13 cellular contexts compared by ENCODE assay signal in the genomic region with DNA sequence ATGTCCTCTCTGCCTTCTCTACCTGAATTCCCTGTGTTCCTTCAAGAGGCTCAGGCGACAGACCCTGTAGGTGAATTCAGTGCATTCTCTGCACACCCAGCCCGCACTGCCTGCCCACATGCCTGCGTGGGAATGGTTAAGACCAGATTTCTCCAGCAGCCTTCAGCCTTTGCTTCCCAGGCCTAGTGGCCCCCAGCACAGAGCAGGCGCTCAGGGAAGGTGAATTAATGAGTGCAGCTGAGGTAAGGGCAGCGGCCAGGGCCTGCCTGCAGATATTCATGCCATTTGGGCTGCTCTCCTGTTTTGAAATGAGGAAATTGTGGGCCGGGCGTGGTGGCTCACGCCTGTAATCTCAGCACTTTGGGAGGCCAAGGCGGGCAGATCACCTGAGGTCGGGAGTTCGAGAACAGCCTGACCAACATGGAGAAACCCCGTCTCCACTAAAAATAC. TPM values are rescaled to one million over a fixed set of nuclear protein-coding genes. Genes with fewer than 3 reads are reported as not detected.
DNase-seq lines count a peak whose midpoint lies in the region; ATAC-seq and TF ChIP-seq lines count a peak whose summit lies in the region.
"Had no signal": no experiment of that assay in that cellular context is flagged by ENCODE, and none has a peak within 500 bp of the region (broad histone marks: within the 10 kb centered on the region; RNA-seq: fewer than 3 reads in every experiment).

No MANE protein-coding gene starts in this region.

- DNase-seq in CD1c-positive myeloid dendritic cell (ENCODE audit: extremely low spot score) = peak; percentile 44
- no peak for DNase-seq in GM23338 (ENCODE audit: low spot score)
- DNase-seq in activated naive CD8-positive, alpha-beta T cell treated with anti-CD3 and anti-CD28 coated beads, Interleukin-2, amount 50 U/mL, for 24 hours = no peak
- DNase-seq in natural killer cell = no peak
- DNase-seq in cerebellum (ENCODE audit: low spot score) = no peak
- no peak for DNase-seq in caudate nucleus (lab: John Stamatoyannopoulos, UW)
- DNase-seq: activated T-cell treated with anti-CD3 and anti-CD28 coated beads, Interleukin-2, amount 50 U/mL, for 1 hour; CD8-positive, alpha-beta T cell; NCI-H2081 treated with DMSO at 0.1 percent for 48 hours; retina; stimulated activated CD4-positive, alpha-beta T cell treated with anti-CD3 and anti-CD28 coated beads, Interleukin-4, amount 100 ng/mL, for 4 hours; stomach had no signal

- H3K4me2 ChIP-seq in GM23338 = no peak overlapping the region

- no peak overlapping the region for H3K4me3 Mint-ChIP-seq in GM23338
- peak overlapping the region; percentile 76 for H3K4me3 Mint-ChIP-seq in activated naive CD8-positive, alpha-beta T cell treated with anti-CD3 and anti-CD28 coated beads, Interleukin-2, amount 50 U/mL, for 24 hours
- H3K4me3 Mint-ChIP-seq in natural killer cell = no peak overlapping the region

- H3K36me3 ChIP-seq in GM23338 (ENCODE audit: insufficient read depth) = no peaks in the 10 kb centered on the region
- H3K36me3 ChIP-seq: stomach had no signal

- no peaks in the 10 kb centered on the region for H3K79me2 ChIP-seq in GM23338 (replicated peaks; ENCODE audit: insufficient read depth)

- H3K4me3 ChIP-seq in GM23338 = no peak overlapping the region
- H3K4me3 ChIP-seq: stomach had no signal

- intact Hi-C loops in natural killer cell (cut with micrococcal nuclease) = no loop called here

- peak overlapping the region; percentile 86 for H2AFZ ChIP-seq in GM23338

- H3F3A ChIP-seq in GM23338 (replicated peaks; ENCODE audit: low read depth) = 0 out of 2 replicates have a peak, but pooled peaks cover 5% of the 10 kb centered on the region

- no peaks in the 10 kb centered on the region for H4K20me1 ChIP-seq in GM23338 (replicated peaks; ENCODE audit: insufficient read depth)

- H3K27ac ChIP-seq in GM23338 (ENCODE audit: low read depth) (no peak overlapping the region), caudate nucleus (ENCODE audit: low read depth, low read length) (no peak overlapping the region)

- H3K27ac Mint-ChIP-seq in GM23338 (peak overlapping the region; percentile 71; the same call in 1 of the 2 replicates), natural killer cell (peak overlapping the region; percentile 69 to 77)
- H3K27ac Mint-ChIP-seq in activated naive CD8-positive, alpha-beta T cell treated with anti-CD3 and anti-CD28 coated beads, Interleukin-2, amount 50 U/mL, for 24 hours = peak overlapping the region; percentile 93
- H3K27ac Mint-ChIP-seq: CD8-positive, alpha-beta T cell had no signal

- TF ChIP-seq CTCF in GM23338 (conservative IDR thresholded peaks at IDR 0.05; ENCODE audit: low read depth in 2 of 2) = no peak
- TF ChIP-seq CTCF in natural killer cell (IDR thresholded peaks at IDR 0.05) = no peak

- no peaks in the 10 kb centered on the region; the same call in 2 of the 3 replicates for H3K9me3 Mint-ChIP-seq in GM23338
- no peaks in the 10 kb centered on the region for H3K9me3 Mint-ChIP-seq in activated naive CD8-positive, alpha-beta T cell treated with anti-CD3 and anti-CD28 coated beads, Interleukin-2, amount 50 U/mL, for 24 hours
- no peaks in the 10 kb centered on the region for H3K9me3 Mint-ChIP-seq in natural killer cell
- H3K9me3 Mint-ChIP-seq: CD8-positive, alpha-beta T cell had no signal

- H3K4me1 ChIP-seq in GM23338 (ENCODE audit: insufficient read depth) = peaks cover 23% of the 10 kb centered on the region

- H3K36me3 Mint-ChIP-seq in GM23338 (ENCODE audit: low read depth) (no peaks in the 10 kb centered on the region; the same call in 2 of the 3 replicates), natural killer cell (no peaks in the 10 kb centered on the region)
- no peaks in the 10 kb centered on the region for H3K36me3 Mint-ChIP-seq in activated naive CD8-positive, alpha-beta T cell treated with anti-CD3 and anti-CD28 coated beads, Interleukin-2, amount 50 U/mL, for 24 hours (ENCODE audit: low read depth)
- H3K36me3 Mint-ChIP-seq: CD8-positive, alpha-beta T cell had no signal

- no peak for ATAC-seq in GM23338
- no peak for ATAC-seq in activated naive CD8-positive, alpha-beta T cell treated with anti-CD3 and anti-CD28 coated beads, Interleukin-2, amount 50 U/mL, for 24 hours
- ATAC-seq in natural killer cell = no peak
- ATAC-seq in HG03196 (IDR thresholded peaks at IDR 0.05; ENCODE audit: unreplicated experiment) = no peak

- H3K9me2 ChIP-seq in GM23338 (ENCODE audit: insufficient read depth) = no peaks in the 10 kb centered on the region

- H3K4me1 Mint-ChIP-seq in GM23338 (peaks cover 50% of the 10 kb centered on the region), natural killer cell (peaks cover 45 to 60% of the 10 kb centered on the region in 2 donors)
- H3K4me1 Mint-ChIP-seq in activated naive CD8-positive, alpha-beta T cell treated with anti-CD3 and anti-CD28 coated beads, Interleukin-2, amount 50 U/mL, for 24 hours = peaks cover 90% of the 10 kb centered on the region

- H3K27me3 ChIP-seq in GM23338 (ENCODE audit: insufficient read depth) = no peaks in the 10 kb centered on the region
- H3K27me3 ChIP-seq: stomach had no signal

- H3K27me3 Mint-ChIP-seq in GM23338 (ENCODE audit: insufficient read depth, low read depth, poor library complexity) (peaks cover 20% of the 10 kb centered on the region), natural killer cell (ENCODE audit: low read depth in 2 of 2) (peaks cover 0 to 1% of the 10 kb centered on the region in 2 donors)
- no peaks in the 10 kb centered on the region for H3K27me3 Mint-ChIP-seq in activated naive CD8-positive, alpha-beta T cell treated with anti-CD3 and anti-CD28 coated beads, Interleukin-2, amount 50 U/mL, for 24 hours

TF ChIP-seq in GM23338, 12 proteins besides CTCF, POLR2A, EP300 and RAD21 (continues in another document):
- TF ChIP-seq EZH2phosphoT487 (IDR thresholded peaks at IDR 0.05; ENCODE audit: unreplicated experiment) = no peak
- TF ChIP-seq ZNF331 (CRISPR knock-in tag; IDR thresholded peaks at IDR 0.05; ENCODE audit: low read depth) = no peak
- no peak for TF ChIP-seq EZH2 (IDR thresholded peaks at IDR 0.05; ENCODE audit: low read depth, unreplicated experiment)
- TF ChIP-seq, protein P1, sequence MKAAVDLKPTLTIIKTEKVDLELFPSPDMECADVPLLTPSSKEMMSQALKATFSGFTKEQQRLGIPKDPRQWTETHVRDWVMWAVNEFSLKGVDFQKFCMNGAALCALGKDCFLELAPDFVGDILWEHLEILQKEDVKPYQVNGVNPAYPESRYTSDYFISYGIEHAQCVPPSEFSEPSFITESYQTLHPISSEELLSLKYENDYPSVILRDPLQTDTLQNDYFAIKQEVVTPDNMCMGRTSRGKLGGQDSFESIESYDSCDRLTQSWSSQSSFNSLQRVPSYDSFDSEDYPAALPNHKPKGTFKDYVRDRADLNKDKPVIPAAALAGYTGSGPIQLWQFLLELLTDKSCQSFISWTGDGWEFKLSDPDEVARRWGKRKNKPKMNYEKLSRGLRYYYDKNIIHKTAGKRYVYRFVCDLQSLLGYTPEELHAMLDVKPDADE (IDR thresholded peaks at IDR 0.05) = no peak

RNA-seq across cellular contexts. Expression of a gene that starts 45.5 kb away (rescaled TPM):
- 8.3 and 9.5 TPM in 2 replicates for total RNA-seq in GM23338 (2014; rRNA removed; shearing (Covaris generic))
- 3.8 and 4.6 TPM in 2 replicates for polyA plus RNA-seq in GM23338 (2016; fragmentation: Nextera tagmentation; extraction: Ambion mirVana)
- total RNA-seq in natural killer cell (100 to 1,000 TPM; 118 to 164 (median 150) TPM), cerebellum (13.7 TPM)
